In genomic region chr9:95004452-95005275, GRCh38 we compare ENCODE assay signal across 7 cellular contexts.
DNase-seq lines count a peak whose midpoint lies in the region; ATAC-seq, FAIRE-seq and TF ChIP-seq lines count a peak whose summit lies in the region.

No MANE protein-coding gene starts in this region.

- peak overlapping the region; percentile 88 for H4K8ac ChIP-seq in trophoblast cell (ENCODE audit: low read depth, low read length)

- peaks cover 5 to 6% of the 10 kb centered on the region in 2 experiments for H3K36me3 ChIP-seq in trophoblast cell (ENCODE audit: control insufficient read depth in 1 of 2, insufficient read depth in 2 of 2, low read length in 2 of 2)

- H3K36me3 Mint-ChIP-seq in HFFc6 (ENCODE audit: low read depth): peaks cover 39% of the 10 kb centered on the region
- peaks cover 4% of the 10 kb centered on the region for H3K36me3 Mint-ChIP-seq in activated naive CD4-positive, alpha-beta T cell treated with anti-CD3 and anti-CD28 coated beads for 36 hours (ENCODE audit: low read depth)

- no peak for FAIRE-seq in GM12891 (lab: Jason Lieb, UNC)

- no peaks in the 10 kb centered on the region for H3K4me1 ChIP-seq in trophoblast cell (ENCODE audit: control insufficient read depth in 1 of 2, insufficient read depth in 2 of 2, low read length in 2 of 2)

- H3K27me3 ChIP-seq in trophoblast cell (ENCODE audit: insufficient read depth, low read length): peaks cover 5% of the 10 kb centered on the region

- peak overlapping the region; percentile 58 for H2BK5ac ChIP-seq in trophoblast cell (ENCODE audit: low read depth, low read length, poor library complexity)

- no peak for TF ChIP-seq POLR2A in GM12891 (IDR thresholded peaks at IDR 0.05; ENCODE audit: low read depth, low read length)

- H4K12ac ChIP-seq in trophoblast cell (ENCODE audit: low read depth, low read length): peak overlapping the region; percentile 91

- no peak for TF ChIP-seq CTCF in HFFc6 (IDR thresholded peaks at IDR 0.05)

- CTCF ChIA-PET in activated naive CD4-positive, alpha-beta T cell treated with anti-CD3 and anti-CD28 coated beads for 36 hours (lab: Charles Lee): no interaction called here

- no peak overlapping the region for H3K23ac ChIP-seq in trophoblast cell (ENCODE audit: low read length)

- intact Hi-C loops in activated naive CD4-positive, alpha-beta T cell treated with anti-CD3 and anti-CD28 coated beads for 36 hours (cut with micrococcal nuclease): loop anchor here (1.0 kb wide), 1 partner anchor 52 kb away; no protein-coding TSS in a partner anchor
- intact Hi-C loops in Right ventricle myocardium superior (cut with DNase I): loop anchor here (5.0 kb wide), 3 partner anchors 122 to 222 kb away; no protein-coding TSS in a partner anchor

- H3K9me3 Mint-ChIP-seq in HFFc6: no peaks in the 10 kb centered on the region
- no peaks in the 10 kb centered on the region for H3K9me3 Mint-ChIP-seq in activated naive CD4-positive, alpha-beta T cell treated with anti-CD3 and anti-CD28 coated beads for 36 hours

- peak overlapping the region; percentile 93 for H3K27ac Mint-ChIP-seq in HFFc6
- no peak overlapping the region for H3K27ac Mint-ChIP-seq in activated naive CD4-positive, alpha-beta T cell treated with anti-CD3 and anti-CD28 coated beads for 36 hours

- peak; percentile 48 for DNase-seq in GM12891 (ENCODE audit: insufficient read length, low spot score)
- DNase-seq in HFFc6: no peak
- peak; percentile 33 for DNase-seq in NCI-H748 treated with DMSO at 0.1 percent for 48 hours (lab: John Stamatoyannopoulos, UW)
- DNase-seq in activated naive CD4-positive, alpha-beta T cell treated with anti-CD3 and anti-CD28 coated beads for 36 hours: peak; percentile 28
- peak; percentile 75 for DNase-seq in Right ventricle myocardium superior
- DNase-seq in trophoblast cell: peak; percentile 6 to 55

- H3K4me3 Mint-ChIP-seq in HFFc6: peak overlapping the region; percentile 93
- H3K4me3 Mint-ChIP-seq in activated naive CD4-positive, alpha-beta T cell treated with anti-CD3 and anti-CD28 coated beads for 36 hours: peak overlapping the region; percentile 69

- H3K4me1 Mint-ChIP-seq in HFFc6 (ENCODE audit: low read depth): peaks cover 67% of the 10 kb centered on the region
- H3K4me1 Mint-ChIP-seq in activated naive CD4-positive, alpha-beta T cell treated with anti-CD3 and anti-CD28 coated beads for 36 hours (ENCODE audit: low read depth): peaks cover 8% of the 10 kb centered on the region

- H3K4me2 ChIP-seq in trophoblast cell (ENCODE audit: low read length): peak overlapping the region; percentile 96

- peak overlapping the region; percentile 74 for H3K4ac ChIP-seq in trophoblast cell (ENCODE audit: low read depth, low read length)

- H3K27me3 Mint-ChIP-seq in HFFc6 (ENCODE audit: insufficient read depth): peaks cover 2% of the 10 kb centered on the region
- H3K27me3 Mint-ChIP-seq in activated naive CD4-positive, alpha-beta T cell treated with anti-CD3 and anti-CD28 coated beads for 36 hours (ENCODE audit: low read depth): peaks cover 36% of the 10 kb centered on the region

- peaks cover 14% of the 10 kb centered on the region for H3K79me1 ChIP-seq in trophoblast cell (ENCODE audit: low read length)

- H4K91ac ChIP-seq in trophoblast cell (ENCODE audit: low read depth, low read length): peak overlapping the region; percentile 95

- H2BK120ac ChIP-seq in trophoblast cell (ENCODE audit: insufficient read depth, low read length, poor library complexity): peak overlapping the region; percentile 74

- peak overlapping the region; percentile 99 for H3K14ac ChIP-seq in trophoblast cell (ENCODE audit: low read length)

- H2AK5ac ChIP-seq in trophoblast cell (ENCODE audit: low read length): peak overlapping the region; percentile 30

- H3K18ac ChIP-seq in trophoblast cell (ENCODE audit: low read length): peak overlapping the region; percentile 97

- H3K27ac ChIP-seq in trophoblast cell (ENCODE audit: low read depth, low read length): peak overlapping the region; percentile 21

- peaks cover 11% of the 10 kb centered on the region for H3K79me2 ChIP-seq in trophoblast cell (ENCODE audit: control insufficient read depth, insufficient read depth, low read length, poor library complexity)

- peak; percentile 58 for ATAC-seq in Right ventricle myocardium superior (ENCODE audit: poor library complexity)
- no peak for ATAC-seq in HG02763 (IDR thresholded peaks at IDR 0.05; ENCODE audit: unreplicated experiment)

- H2AFZ ChIP-seq in trophoblast cell (ENCODE audit: insufficient read depth, low read length, poor library complexity): peak overlapping the region; percentile 87

- peak overlapping the region; percentile 92 for H2BK12ac ChIP-seq in trophoblast cell (ENCODE audit: low read length)

- WGBS in trophoblast cell (ENCODE audit: extremely low coverage, insufficient coverage, insufficient read length): no CpG with 5 or more reads among the region's 130 CpGs

- peak overlapping the region; percentile 99 for H3K9ac ChIP-seq in trophoblast cell (ENCODE audit: low read length)

- no peaks in the 10 kb centered on the region for H3K9me3 ChIP-seq in trophoblast cell (ENCODE audit: insufficient read depth, low read depth, low read length)

- H3K4me3 ChIP-seq in trophoblast cell (ENCODE audit: low read depth, low read length): peak overlapping the region; percentile 96

TF ChIP-seq in GM12891, 5 proteins besides CTCF, POLR2A, EP300 and RAD21:
- no peak for TF ChIP-seq POU2F2 (IDR thresholded peaks at IDR 0.05; ENCODE audit: low read depth, low read length)
- no peak for TF ChIP-seq TAF1 (IDR thresholded peaks at IDR 0.05; ENCODE audit: low read depth, low read length)
- TF ChIP-seq PAX5 (IDR thresholded peaks at IDR 0.05; ENCODE audit: insufficient read depth, low read length, severe bottlenecking): no peak
- TF ChIP-seq SPI1 (IDR thresholded peaks at IDR 0.05; ENCODE audit: low read depth, low read length): no peak
- TF ChIP-seq POLR2AphosphoS5 (IDR thresholded peaks at IDR 0.05; ENCODE audit: low read depth, low read length): no peak
